ENCODE assay signal across 1 cellular context in the genomic region with DNA sequence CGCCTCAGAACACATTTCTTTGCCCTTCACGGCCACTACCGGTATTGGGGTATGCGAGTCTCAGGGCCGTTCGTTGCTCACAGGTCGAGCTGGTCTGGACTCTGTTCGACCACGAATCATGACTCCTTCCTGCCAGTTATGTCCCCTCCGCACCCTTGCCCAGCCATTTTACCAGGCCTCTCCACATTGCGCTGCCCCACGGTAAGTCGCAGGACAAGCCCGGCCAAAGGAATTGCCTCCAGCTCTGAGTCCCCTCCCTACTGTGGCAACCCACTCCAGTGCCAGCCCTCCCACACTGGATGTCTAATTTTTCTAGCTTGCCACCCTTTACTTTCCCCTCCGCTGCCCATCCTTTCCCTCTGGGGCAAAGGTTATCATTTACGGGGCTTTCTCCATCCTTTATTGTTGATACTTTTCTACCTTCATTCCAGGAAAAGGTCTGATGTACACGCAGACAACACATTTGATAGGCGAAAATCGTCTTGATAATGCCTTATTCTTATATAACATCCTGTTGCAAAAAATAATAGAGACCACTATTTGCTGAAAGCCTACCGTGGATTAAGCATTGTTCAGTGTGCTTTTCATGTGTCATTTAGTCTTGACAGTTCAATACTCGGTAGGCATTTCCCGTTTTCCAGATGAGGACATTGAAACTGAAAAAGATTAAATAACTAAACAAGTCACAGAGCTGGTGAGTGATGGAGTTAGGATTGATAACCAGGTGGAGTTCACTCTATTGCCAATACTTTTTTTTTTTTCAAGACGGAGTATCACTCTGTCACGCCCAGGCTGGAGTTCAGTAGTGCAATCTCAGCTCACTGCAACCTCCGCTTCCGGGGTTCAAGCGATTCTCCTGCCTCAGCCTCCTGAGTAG.
A peak's percentile ranks its signal among the peaks of the same experiment; 100 is the strongest.
TF ChIP-seq lines count a peak whose summit lies in the region.

No MANE protein-coding gene starts in this region.

TF ChIP-seq in GM12878, 131 proteins besides CTCF, POLR2A, EP300 and RAD21 (continued from another document):
- TF ChIP-seq JUND (IDR thresholded peaks at IDR 0.05; ENCODE audit: low read depth, low read length) (no peak), YBX1 (IDR thresholded peaks at IDR 0.05) (no peak), PML (IDR thresholded peaks at IDR 0.05; ENCODE audit: low read length) (0 out of 2 replicates have a peak, but pooled peaks have one; percentile 14), ASH2L (IDR thresholded peaks at IDR 0.05; ENCODE audit: borderline replicate concordance, low read depth) (no peak), BRCA1 (IDR thresholded peaks at IDR 0.05; ENCODE audit: low read depth, low read length) (no peak), SMARCA5 (IDR thresholded peaks at IDR 0.05) (0 out of 2 replicates have a peak, but pooled peaks have one; percentile 58)
